Comparison of ENCODE assay signal across 1 cellular context in the genomic region with DNA sequence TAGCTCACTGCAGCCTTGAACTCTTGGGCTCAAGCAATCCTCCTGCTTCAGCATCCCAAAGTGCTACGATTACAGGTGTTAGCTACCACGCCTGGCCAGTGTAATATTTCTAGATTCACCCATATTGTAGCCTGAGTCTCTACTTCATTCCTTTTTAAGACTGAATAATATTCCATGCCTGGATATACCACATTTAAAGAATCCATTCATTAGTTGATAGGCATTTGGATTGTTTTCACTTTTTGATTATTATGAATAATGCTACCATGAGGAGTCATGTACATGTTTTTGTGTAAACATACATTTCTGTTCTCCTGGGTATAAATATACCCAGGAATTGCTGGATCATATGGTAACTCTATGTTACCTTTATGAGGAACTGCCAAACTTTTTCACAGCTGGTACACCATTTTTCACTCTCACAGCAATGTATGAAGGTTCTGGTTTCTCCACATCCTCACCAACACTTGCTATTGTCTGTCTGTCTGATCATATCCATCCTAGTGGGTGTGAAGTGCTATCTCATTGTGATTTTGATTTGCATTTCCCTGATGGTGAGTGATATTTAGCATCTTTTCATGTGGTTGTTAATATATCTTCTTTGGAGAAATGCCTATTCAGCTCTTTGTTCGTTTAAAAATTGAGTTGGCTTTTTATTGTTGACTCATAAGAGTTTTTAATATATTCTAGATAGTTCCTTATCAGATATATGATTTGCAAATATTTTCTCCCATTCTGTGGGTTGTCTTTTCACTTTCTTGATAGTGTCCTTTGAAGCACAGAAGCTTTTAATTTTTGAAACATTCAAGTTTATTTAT.
TF ChIP-seq lines count a peak whose summit lies in the region.

No MANE protein-coding gene starts in this region.

TF ChIP-seq in SK-N-SH, 30 proteins besides CTCF, POLR2A, EP300 and RAD21 (continued from another document):
- TF ChIP-seq, protein P1, sequence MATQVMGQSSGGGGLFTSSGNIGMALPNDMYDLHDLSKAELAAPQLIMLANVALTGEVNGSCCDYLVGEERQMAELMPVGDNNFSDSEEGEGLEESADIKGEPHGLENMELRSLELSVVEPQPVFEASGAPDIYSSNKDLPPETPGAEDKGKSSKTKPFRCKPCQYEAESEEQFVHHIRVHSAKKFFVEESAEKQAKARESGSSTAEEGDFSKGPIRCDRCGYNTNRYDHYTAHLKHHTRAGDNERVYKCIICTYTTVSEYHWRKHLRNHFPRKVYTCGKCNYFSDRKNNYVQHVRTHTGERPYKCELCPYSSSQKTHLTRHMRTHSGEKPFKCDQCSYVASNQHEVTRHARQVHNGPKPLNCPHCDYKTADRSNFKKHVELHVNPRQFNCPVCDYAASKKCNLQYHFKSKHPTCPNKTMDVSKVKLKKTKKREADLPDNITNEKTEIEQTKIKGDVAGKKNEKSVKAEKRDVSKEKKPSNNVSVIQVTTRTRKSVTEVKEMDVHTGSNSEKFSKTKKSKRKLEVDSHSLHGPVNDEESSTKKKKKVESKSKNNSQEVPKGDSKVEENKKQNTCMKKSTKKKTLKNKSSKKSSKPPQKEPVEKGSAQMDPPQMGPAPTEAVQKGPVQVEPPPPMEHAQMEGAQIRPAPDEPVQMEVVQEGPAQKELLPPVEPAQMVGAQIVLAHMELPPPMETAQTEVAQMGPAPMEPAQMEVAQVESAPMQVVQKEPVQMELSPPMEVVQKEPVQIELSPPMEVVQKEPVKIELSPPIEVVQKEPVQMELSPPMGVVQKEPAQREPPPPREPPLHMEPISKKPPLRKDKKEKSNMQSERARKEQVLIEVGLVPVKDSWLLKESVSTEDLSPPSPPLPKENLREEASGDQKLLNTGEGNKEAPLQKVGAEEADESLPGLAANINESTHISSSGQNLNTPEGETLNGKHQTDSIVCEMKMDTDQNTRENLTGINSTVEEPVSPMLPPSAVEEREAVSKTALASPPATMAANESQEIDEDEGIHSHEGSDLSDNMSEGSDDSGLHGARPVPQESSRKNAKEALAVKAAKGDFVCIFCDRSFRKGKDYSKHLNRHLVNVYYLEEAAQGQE (IDR thresholded peaks at IDR 0.05; ENCODE audit: low read depth, low read length) = no peak
- TF ChIP-seq POLR2AphosphoS5 (IDR thresholded peaks at IDR 0.05; ENCODE audit: low read depth, low read length) (no peak), MEF2A (IDR thresholded peaks at IDR 0.05; ENCODE audit: borderline replicate concordance, low read depth) (no peak)
- TF ChIP-seq, protein P2, sequence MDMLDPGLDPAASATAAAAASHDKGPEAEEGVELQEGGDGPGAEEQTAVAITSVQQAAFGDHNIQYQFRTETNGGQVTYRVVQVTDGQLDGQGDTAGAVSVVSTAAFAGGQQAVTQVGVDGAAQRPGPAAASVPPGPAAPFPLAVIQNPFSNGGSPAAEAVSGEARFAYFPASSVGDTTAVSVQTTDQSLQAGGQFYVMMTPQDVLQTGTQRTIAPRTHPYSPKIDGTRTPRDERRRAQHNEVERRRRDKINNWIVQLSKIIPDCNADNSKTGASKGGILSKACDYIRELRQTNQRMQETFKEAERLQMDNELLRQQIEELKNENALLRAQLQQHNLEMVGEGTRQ (IDR thresholded peaks at IDR 0.05; ENCODE audit: borderline replicate concordance, low read depth, low read length) = no peak
